In the genomic region with DNA sequence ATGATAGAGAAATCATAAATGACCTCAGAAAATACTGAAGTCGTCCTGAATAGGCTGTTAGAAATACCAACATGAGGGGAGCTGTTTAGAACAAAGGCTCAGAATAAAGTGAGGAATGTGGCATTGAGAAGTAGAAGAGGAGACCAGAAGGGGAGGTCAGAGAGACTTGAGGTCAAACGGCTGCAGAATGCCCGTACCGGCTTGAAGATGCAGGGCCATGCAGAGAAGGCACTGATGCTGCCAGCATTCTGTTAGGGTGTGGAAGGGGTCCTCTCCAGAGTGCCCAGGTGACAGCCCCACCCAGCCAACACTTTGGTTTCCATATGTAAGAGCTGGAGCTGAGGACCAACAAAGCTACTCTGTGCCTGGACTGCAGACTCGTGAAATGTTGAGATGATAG, we compare ENCODE assay signal across 26 cellular contexts.
"Had no signal": no experiment of that assay in that cellular context is flagged by ENCODE, and none has a peak within 500 bp of the region (broad histone marks: within the 10 kb centered on the region; RNA-seq: fewer than 3 reads in every experiment).

No MANE protein-coding gene starts in this region.

- DNase-seq: stimulated activated CD4-positive, alpha-beta T cell treated with anti-CD3 and anti-CD28 coated beads, Interleukin-2, amount 100 ng/mL, for 48 hours; stimulated activated CD4-positive, alpha-beta T cell treated with anti-CD3 and anti-CD28 coated beads, Interleukin-4, amount 100 ng/mL, for 1 hour; stimulated activated CD4-positive, alpha-beta T cell treated with anti-CD3 and anti-CD28 coated beads, Interleukin-4, amount 100 ng/mL, for 24 hours; stimulated activated CD4-positive, alpha-beta T cell treated with anti-CD3 and anti-CD28 coated beads, Interleukin-4, amount 100 ng/mL, for 4 hours; stimulated activated CD8-positive, alpha-beta memory T cell treated with anti-CD3 and anti-CD28 coated beads, Interleukin-4, amount 100 ng/mL, for 48 hours; stimulated activated naive B cell treated with anti-CD40 and anti-IgM and Interleukin-4, amounts not matched to agents 10 μg/mL and 1 μg/mL and 100 μg/mL, for 72 hours; stimulated activated naive CD4-positive, alpha-beta T cell; stimulated activated naive CD4-positive, alpha-beta T cell treated with Interleukin-2 at 50 U/mL for 16 hours; stimulated activated naive CD8-positive, alpha-beta T cell treated with anti-CD3 and anti-CD28 coated beads, Interleukin-15, amount 100 ng/mL, for 72 hours; stimulated activated naive CD8-positive, alpha-beta T cell treated with anti-CD3 and anti-CD28 coated beads, Interleukin-15, Interleukin-2, amounts not matched to agents 100 U/mL and 50 U/mL, for 24 hours; stomach; substantia nigra; testis; thyroid gland; tibial artery; transverse colon; trophoblast cell; upper lobe of left lung; upper lobe of right lung; uterus had no signal

- H3K4me3 ChIP-seq: stomach, suprapubic skin, testis, thoracic aorta, thyroid gland, tibial artery, tibial nerve, transverse colon, upper lobe of left lung, upper lobe of right lung, uterus, vagina had no signal

- H3K27me3 ChIP-seq: stomach, suprapubic skin, testis, thyroid gland, tibial artery, tibial nerve, transverse colon, upper lobe of left lung, upper lobe of right lung, uterus, vagina had no signal

- H3K36me3 ChIP-seq: stomach, suprapubic skin, thoracic aorta, thyroid gland, tibial artery, tibial nerve, transverse colon, upper lobe of left lung, upper lobe of right lung, uterus, vagina had no signal

- H3K9me3 ChIP-seq: suprapubic skin, testis, thoracic aorta, thyroid gland, tibial artery, tibial nerve, transverse colon, upper lobe of left lung, upper lobe of right lung, uterus, vagina had no signal

- H3K4me1 ChIP-seq: stomach, suprapubic skin, testis, tibial artery, tibial nerve, transverse colon, upper lobe of left lung, upper lobe of right lung, uterus, vagina had no signal

- ATAC-seq: stimulated activated effector memory CD8-positive, alpha-beta T cell treated with anti-CD3 and anti-CD28 coated beads, Interleukin-12 subunit alpha, Interleukin-12 subunit beta, amount 100 ng/mL, for 72 hours; stimulated activated memory B cell treated with anti-CD40 and anti-IgM and Interleukin-4, amounts not matched to agents 10 μg/mL and 1 μg/mL and 100 μg/mL, for 72 hours; stimulated activated naive B cell treated with anti-CD40 and anti-IgM and Interleukin-4, amounts not matched to agents 10 μg/mL and 1 μg/mL and 100 μg/mL, for 72 hours; stimulated activated naive CD8-positive, alpha-beta T cell treated with anti-CD3 and anti-CD28 coated beads, Interleukin-15, amount 100 ng/mL, for 72 hours; stimulated activated naive CD8-positive, alpha-beta T cell treated with anti-CD3 and anti-CD28 coated beads, Interleukin-15, Interleukin-2, amounts not matched to agents 100 U/mL and 50 U/mL, for 24 hours; upper lobe of right lung had no signal

- H3K27ac ChIP-seq: stomach, suprapubic skin, testis, thoracic aorta, tibial artery, tibial nerve, transverse colon, upper lobe of left lung, upper lobe of right lung, uterus, vagina had no signal
